26 cellular contexts compared by ENCODE assay signal in the genomic region with DNA sequence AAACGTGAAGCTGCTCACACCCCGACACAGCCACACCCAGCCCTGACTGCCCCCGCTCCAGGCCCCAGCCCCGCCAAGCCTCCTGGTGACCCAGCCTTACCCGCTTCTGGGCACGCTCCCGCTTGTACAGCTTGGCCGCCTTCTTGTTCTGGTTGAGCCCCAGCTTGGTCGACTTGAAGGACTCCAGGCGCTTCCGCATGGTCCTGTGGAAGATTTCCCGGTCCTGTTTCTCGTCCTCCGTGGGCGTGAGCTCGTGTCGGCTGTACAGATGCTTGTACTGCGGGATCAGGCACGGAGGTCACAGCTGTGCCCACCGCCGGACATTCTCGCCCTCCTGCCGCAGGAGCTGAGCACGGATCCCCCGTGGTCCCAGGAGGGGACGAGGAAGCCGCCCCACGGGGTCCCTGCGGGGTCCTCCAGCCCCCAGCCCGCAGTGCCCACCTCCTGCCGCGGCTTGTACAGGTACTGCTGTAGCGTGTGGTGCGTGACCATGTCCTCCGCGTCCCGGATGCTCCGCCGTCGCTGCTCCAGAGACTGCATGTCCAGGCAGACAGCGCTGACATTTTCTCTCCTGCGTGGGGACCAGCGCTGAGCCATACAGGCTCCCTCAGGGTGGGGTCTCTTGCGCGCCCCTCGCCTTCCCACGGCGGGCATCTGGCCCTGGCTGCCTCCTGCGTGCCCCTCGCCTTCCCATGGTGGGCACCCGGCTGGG. TPM values are rescaled to one million over a fixed set of nuclear protein-coding genes. Genes with fewer than 3 reads are reported as not detected.
A peak's percentile ranks its signal among the peaks of the same experiment; 100 is the strongest.
DNase-seq lines count a peak whose midpoint lies in the region; ATAC-seq, FAIRE-seq and TF ChIP-seq lines count a peak whose summit lies in the region.
"Had no signal": no experiment of that assay in that cellular context is flagged by ENCODE, and none has a peak within 500 bp of the region (broad histone marks: within the 10 kb centered on the region; RNA-seq: fewer than 3 reads in every experiment).

No MANE protein-coding gene starts in this region.

- H3K4me1 ChIP-seq in K562 (replicated peaks in 1 of 2; ENCODE audit: control insufficient read depth in 2 of 2, insufficient read depth in 2 of 2, low read length in 2 of 2), result peaks cover 6 to 91% of the 10 kb centered on the region in 2 experiments; a peak in 4 of 5 replicates
- H3K4me1 ChIP-seq in kidney (ENCODE audit: control insufficient read depth in 1 of 2, insufficient read depth in 1 of 2, low read depth in 1 of 2, low read length in 2 of 2), result peaks cover 3 to 12% of the 10 kb centered on the region in 2 donors
- H3K4me1 ChIP-seq in spleen, result peaks cover 15 to 39% (median 26%) of the 10 kb centered on the region in 6 donors

- FAIRE-seq in K562 (lab: Jason Lieb, UNC) (no peak), kidney (lab: Jason Lieb, UNC) (no peak)

- peaks cover 17 to 65% of the 10 kb centered on the region in 2 experiments; a peak in 4 of 5 replicates for H3K27me3 ChIP-seq in K562 (ENCODE audit: control insufficient read depth in 2 of 2, insufficient read depth in 2 of 2, low read length in 2 of 2)
- peaks cover 0 to 76% (median 63%) of the 10 kb centered on the region in 7 donors for H3K27me3 ChIP-seq in spleen (replicated peaks in 1 of 7)
- H3K27me3 ChIP-seq: Peyer's patch had no signal

- H3K9ac ChIP-seq in K562 (ENCODE audit: insufficient read depth in 1 of 2, low read depth in 2 of 2, low read length in 2 of 2), result no peak overlapping the region
- H3K9ac ChIP-seq in kidney (ENCODE audit: low read length in 2 of 2), result no peak overlapping the region
- H3K9ac ChIP-seq: BLaER1, SK-N-SH had no signal

- H3K9me3 ChIP-seq in K562 (replicated peaks; ENCODE audit: control insufficient read depth, insufficient read depth, low read depth, low read length) (no peaks in the 10 kb centered on the region), kidney (ENCODE audit: control insufficient read depth in 1 of 2, low read length in 2 of 2) (no peaks in the 10 kb centered on the region), spleen (no peaks in the 10 kb centered on the region)
- H3K9me3 ChIP-seq: BLaER1, heart right ventricle, mucosa of descending colon, Peyer's patch, SK-N-SH, upper lobe of left lung had no signal

- ATAC-seq in K562 (no peak), GM21515 (IDR thresholded peaks at IDR 0.05; ENCODE audit: unreplicated experiment) (no peak)
- ATAC-seq: heart right ventricle, mucosa of descending colon, WTC11 had no signal

- in situ Hi-C loops in K562 (cut with MboI), result no loop called here

- peaks cover 16% of the 10 kb centered on the region for H3K79me2 ChIP-seq in K562 (ENCODE audit: control insufficient read depth, insufficient read depth, low read length)

- no peak for TF ChIP-seq RAD21 in K562 (CRISPR knock-in tag; conservative IDR thresholded peaks at IDR 0.05 in 1 of 2, IDR thresholded peaks at IDR 0.05 in 1 of 2)

- POLR2A ChIA-PET in K562 (lab: Yijun Ruan, JAX), result interaction anchor here (0.8 kb wide), 2 partner anchors 13 to 16 kb away, joined by 3 to 4 read pairs; no protein-coding TSS in a partner anchor

- no peak overlapping the region for H3K27ac ChIP-seq in K562 (ENCODE audit: extremely low read depth, low read depth, low read length)
- no peak overlapping the region for H3K27ac ChIP-seq in kidney (ENCODE audit: low read depth in 2 of 2, low read length in 2 of 2)
- H3K27ac ChIP-seq in spleen, result no peak overlapping the region
- H3K27ac ChIP-seq: BLaER1, heart right ventricle, Peyer's patch, upper lobe of left lung had no signal

- TF ChIP-seq POLR2A in K562 (conservative IDR thresholded peaks at IDR 0.05) (no peak), spleen (IDR thresholded peaks at IDR 0.05) (no peak)

- no peak for TF ChIP-seq EP300 in K562 (IDR thresholded peaks at IDR 0.05; ENCODE audit: low read length)

- TF ChIP-seq CTCF in K562 (IDR thresholded peaks at IDR 0.05 in 2 of 3, conservative IDR thresholded peaks at IDR 0.05 in 1 of 3; ENCODE audit: insufficient read depth in 2 of 3, low read depth in 1 of 3, low read length in 3 of 3) (no peak), kidney (IDR thresholded peaks at IDR 0.05; ENCODE audit: borderline replicate concordance, extremely low read depth, insufficient read depth) (no peak), spleen (IDR thresholded peaks at IDR 0.05 in 8 of 11, conservative IDR thresholded peaks at IDR 0.05 in 3 of 11) (no peak)

- intact Hi-C loops in K562 (cut with micrococcal nuclease), result loop anchor here (10.0 kb wide), 1 partner anchor 139 kb away; a partner anchor contains a TSS
- intact Hi-C loops in kidney (cut with DNase I), result no loop called here
- intact Hi-C loops in spleen (cut with DNase I; ENCODE audit: low total_unique reads), result no loop called here

- peak overlapping the region; percentile 30 for H3K4me3 Mint-ChIP-seq in activated naive CD4-positive, alpha-beta T cell treated with anti-CD3 and anti-CD28 coated beads, Interleukin-2, amount 50 U/mL, for 24 hours

- H3K27ac Mint-ChIP-seq in activated naive CD4-positive, alpha-beta T cell treated with anti-CD3 and anti-CD28 coated beads, Interleukin-2, amount 50 U/mL, for 24 hours, result no peak overlapping the region
- H3K27ac Mint-ChIP-seq: activated CD4-positive, alpha-beta memory T cell treated with anti-CD3 and anti-CD28 coated beads, Interleukin-2, amount 10 ng/mL, durations not matched to agents 7 days and 5 days; WTC11 had no signal

- H3K4me1 Mint-ChIP-seq in activated naive CD4-positive, alpha-beta T cell treated with anti-CD3 and anti-CD28 coated beads, Interleukin-2, amount 50 U/mL, for 24 hours, result peaks cover 7% of the 10 kb centered on the region

- no peak overlapping the region for H2AFZ ChIP-seq in K562 (ENCODE audit: low read depth, low read length)

- peaks cover 20% of the 10 kb centered on the region for H4K20me1 ChIP-seq in K562 (replicated peaks; ENCODE audit: control insufficient read depth, insufficient read depth, low read length)

- H3K9me1 ChIP-seq in K562 (ENCODE audit: control insufficient read depth, insufficient read depth, low read length), result no peaks in the 10 kb centered on the region

- BruUV-seq in K562 (replicated peaks; lab: Mats Ljungman, UMichigan), result no TSS peak

- WGBS in K562 (ENCODE audit: insufficient coverage, low coverage, missing lambda C conversion rate), result 41% methylated on average over 46 of the region's 51 CpGs
- WGBS in spleen, 5 donors, result 78 to 90% (median 85%) methylated on average over 36 to 51 of the region's 51 CpGs

- peaks cover 3% of the 10 kb centered on the region for H3K27me3 Mint-ChIP-seq in activated naive CD4-positive, alpha-beta T cell treated with anti-CD3 and anti-CD28 coated beads, Interleukin-2, amount 50 U/mL, for 24 hours

- H3K4me3 ChIP-seq in K562 (no peak overlapping the region), kidney (ENCODE audit: low read length in 2 of 2) (no peak overlapping the region), spleen (no peak overlapping the region)
- H3K4me3 ChIP-seq: BLaER1, heart right ventricle, mucosa of descending colon, Peyer's patch, upper lobe of left lung had no signal

- H3K36me3 Mint-ChIP-seq in activated naive CD4-positive, alpha-beta T cell treated with anti-CD3 and anti-CD28 coated beads, Interleukin-2, amount 50 U/mL, for 24 hours, result peaks cover 2% of the 10 kb centered on the region
- H3K36me3 Mint-ChIP-seq: WTC11 had no signal

- H3K9me3 Mint-ChIP-seq in activated naive CD4-positive, alpha-beta T cell treated with anti-CD3 and anti-CD28 coated beads, Interleukin-2, amount 50 U/mL, for 24 hours, result no peaks in the 10 kb centered on the region
- H3K9me3 Mint-ChIP-seq: activated CD4-positive, alpha-beta memory T cell treated with anti-CD3 and anti-CD28 coated beads, Interleukin-2, amount 10 ng/mL, durations not matched to agents 7 days and 5 days; WTC11 had no signal

- no peak overlapping the region for H3K4me2 ChIP-seq in K562 (ENCODE audit: insufficient read depth, low read length)
- H3K4me2 ChIP-seq: SK-N-SH had no signal

- CTCF ChIA-PET in K562 (lab: Yijun Ruan, JAX; ENCODE audit: low intra/inter-chr PET ratio), result no interaction called here

- peaks cover 5% of the 10 kb centered on the region; the same call in 1 of the 3 replicates for H3K36me3 ChIP-seq in K562 (ENCODE audit: control insufficient read depth, insufficient read depth, low read length)
- H3K36me3 ChIP-seq in kidney (ENCODE audit: control insufficient read depth in 1 of 2, insufficient read depth in 2 of 2, low read length in 2 of 2), result peaks cover 0 to 4% of the 10 kb centered on the region in 2 donors
- H3K36me3 ChIP-seq in spleen, result peaks cover 0 to 2% (median 0%) of the 10 kb centered on the region in 6 donors
- H3K36me3 ChIP-seq: heart right ventricle, upper lobe of left lung had no signal

- DNase-seq in activated naive CD4-positive, alpha-beta T cell treated with Interleukin-2 at 50 U/mL for 16 hours, result no peak
- no peak for DNase-seq in K562 (ENCODE audit: extremely low read depth in 1 of 4, low spot score in 3 of 4)
- DNase-seq in kidney, result peak; percentile 72
- DNase-seq in spleen, result peak; percentile 79
- no peak for DNase-seq in stimulated activated CD4-positive, alpha-beta T cell treated with anti-CD3 and anti-CD28 coated beads, Interleukin-2, amount 100 ng/mL, for 48 hours
- no peak for DNase-seq in activated CD4-positive, alpha-beta T cell treated with anti-CD3 and anti-CD28 coated beads for 48 hours
- DNase-seq: activated CD4-positive, alpha-beta memory T cell treated with anti-CD3 and anti-CD28 coated beads, Interleukin-2, amount 10 ng/mL, durations not matched to agents 7 days and 5 days; activated gamma-delta T cell; amniotic stem cell; EL; GOT3; NCI-H1105; NCI-H2081; NCI-H446 treated with DMSO at 0.1 percent for 48 hours; NK-92 treated with Interleukin-12 subunit alpha and Interleukin-12 subunit beta, amount 100 ng/mL, for 24 hours; nucleus accumbens; retina; SK-N-SH had no signal

RNA-seq across cellular contexts. Expression of a gene that starts 33.3 kb away (rescaled TPM):
- total RNA-seq in K562 (2011; cell fraction: chromatin; rRNA removed; ENCODE audit: low replicate concordance), result 103 and 177 TPM in 2 replicates
- total RNA-seq in K562 (2011; cell fraction: nucleolus; rRNA removed), result 66.8 and 69.0 TPM in 2 replicates
- 75.2 and 79.0 TPM in 2 replicates for total RNA-seq in K562 (2011; cell fraction: nucleoplasm; rRNA removed)
- total RNA-seq in K562 (2014; rRNA removed) (22.4 and 27.5 TPM in 2 replicates), K562 (2014; rRNA removed; fragmentation: Illumina TruSeq; extraction: Trizol) (13.9 and 16.5 TPM in 2 replicates), K562 (2015; rRNA removed; fragmentation: Illumina TruSeq; extraction: Trizol) (22.4 and 22.9 TPM in 2 replicates), K562 (2021) (41.0 and 41.9 TPM in 2 replicates), kidney (71.5 TPM), spleen (10 to 100 TPM; 61.5 to 87.0 (median 77.5) TPM)
- polyA plus RNA-seq in K562 (2011; rRNA removed) (15.5 and 18.8 TPM in 2 replicates), K562 (2014; fragmentation: Illumina TruSeq; extraction: Trizol) (22.9 and 25.8 TPM in 2 replicates), K562 (2014; fragmentation: Nextera tagmentation; extraction: Ambion mirVana) (1 to 10 TPM; 1.4 to 3.7 TPM), K562 (2014; rRNA removed) (25.6 and 26.4 TPM in 2 replicates), kidney (ENCODE audit: insufficient read depth, low read depth, low replicate concordance) (40.5 TPM), spleen (10 to 100 TPM; 22.7 to 62.0 (median 57.8) TPM)
- 12.0 and 15.7 TPM in 2 replicates for polyA plus RNA-seq in K562 (2011; cell fraction: cytosol; rRNA removed)
- 37.6 and 54.4 TPM in 2 replicates for polyA plus RNA-seq in K562 (2011; cell fraction: nucleus; rRNA removed)
- 34.5 and 78.0 TPM in 2 replicates for polyA plus RNA-seq in K562 (2012)
- polyA minus RNA-seq in K562 (2011; rRNA and poly(A)+ RNA removed), result 13.4 and 17.1 TPM in 2 replicates
- 14.6 and 14.7 TPM in 2 replicates for polyA minus RNA-seq in K562 (2011; cell fraction: cytosol; rRNA and poly(A)+ RNA removed)
- polyA minus RNA-seq in K562 (2011; cell fraction: nucleus; rRNA and poly(A)+ RNA removed), result 18.3 and 25.2 TPM in 2 replicates

RNA-seq across cellular contexts. Expression of a gene that starts 48.0 kb away (rescaled TPM):
- total RNA-seq in K562 (2011; cell fraction: chromatin; rRNA removed; ENCODE audit: low replicate concordance), result 2.7 and 4.4 TPM in 2 replicates
- total RNA-seq in K562 (2011; cell fraction: nucleolus; rRNA removed), result 4.6 and 5.5 TPM in 2 replicates
- total RNA-seq in K562 (2011; cell fraction: nucleoplasm; rRNA removed), result 3.2 and 4.1 TPM in 2 replicates
- total RNA-seq in K562 (2014; rRNA removed) (4.7 and 6.7 TPM in 2 replicates), K562 (2014; rRNA removed; fragmentation: Illumina TruSeq; extraction: Trizol) (1.3 and 1.5 TPM in 2 replicates), K562 (2015; rRNA removed; fragmentation: Illumina TruSeq; extraction: Trizol) (2.1 and 2.9 TPM in 2 replicates), K562 (2021) (4.0 and 4.4 TPM in 2 replicates), kidney (10.5 TPM), spleen (1 to 10 TPM; 1.0 to 3.2 (median 1.3) TPM)
- polyA plus RNA-seq in K562 (2011; rRNA removed) (2.6 and 3.7 TPM in 2 replicates), K562 (2014; fragmentation: Illumina TruSeq; extraction: Trizol) (3.6 and 3.7 TPM in 2 replicates), K562 (2014; fragmentation: Nextera tagmentation; extraction: Ambion mirVana) (not detected), K562 (2014; rRNA removed) (5.8 and 7.3 TPM in 2 replicates), kidney (ENCODE audit: insufficient read depth, low read depth, low replicate concordance) (36.9 TPM), spleen (1 to 10 TPM; 1.5 to 1.8 (median 1.5) TPM)
- polyA plus RNA-seq in K562 (2011; cell fraction: cytosol; rRNA removed), result 3.0 and 6.6 TPM in 2 replicates
- 4.7 and 8.2 TPM in 2 replicates for polyA plus RNA-seq in K562 (2011; cell fraction: nucleus; rRNA removed)
- polyA plus RNA-seq in K562 (2012), result 3.0 and 3.6 TPM in 2 replicates
- polyA minus RNA-seq in K562 (2011; rRNA and poly(A)+ RNA removed), result 0.99 and 1.2 TPM in 2 replicates
- 0.82 and 2.1 TPM in 2 replicates for polyA minus RNA-seq in K562 (2011; cell fraction: cytosol; rRNA and poly(A)+ RNA removed)
- 3.0 and 3.6 TPM in 2 replicates for polyA minus RNA-seq in K562 (2011; cell fraction: nucleus; rRNA and poly(A)+ RNA removed)

Comparison
In these comparisons a context has a peak if more than half of its experiments do, and no peak if none do; other contexts are left out.
1. DNase-seq: peak in kidney (single experiment) and spleen (single experiment); none in activated naive CD4-positive, alpha-beta T cell treated with Interleukin-2 at 50 U/mL for 16 hours (single experiment), K562 (0 of 4), stimulated activated CD4-positive, alpha-beta T cell treated with anti-CD3 and anti-CD28 coated beads, Interleukin-2, amount 100 ng/mL, for 48 hours (0 of 2) and activated CD4-positive, alpha-beta T cell treated with anti-CD3 and anti-CD28 coated beads for 48 hours (single experiment).